8 cellular contexts compared by ENCODE assay signal in genomic region chr19:16382775-16383543, GRCh38. TPM values are rescaled to one million over a fixed set of nuclear protein-coding genes. Genes with fewer than 3 reads are reported as not detected.
DNase-seq lines count a peak whose midpoint lies in the region; ATAC-seq, FAIRE-seq and TF ChIP-seq lines count a peak whose summit lies in the region.

No MANE protein-coding gene starts in this region.

- 93% methylated on average over 7 of the region's 17 CpGs for WGBS in HepG2 (ENCODE audit: low lambda C conversion rate)

- H3K4me3 ChIP-seq in coronary artery (peak overlapping the region; percentile 29), HepG2 (replicated peaks in 1 of 3; ENCODE audit: insufficient read depth in 1 of 3, low read depth in 2 of 3, low read length in 3 of 3) (no peak overlapping the region)

- H3K4me3 Mint-ChIP-seq in activated CD4-positive, alpha-beta T cell treated with anti-CD3 and anti-CD28 coated beads, Interleukin-2, amount 10 ng/mL, durations not matched to agents 24 days and 14 days = peak overlapping the region; percentile 53

- intact Hi-C loops in activated CD4-positive, alpha-beta T cell treated with anti-CD3 and anti-CD28 coated beads, Interleukin-2, amount 10 ng/mL, durations not matched to agents 24 days and 14 days (cut with micrococcal nuclease) = loop anchor here (1.0 kb wide), 1 partner anchor 136 kb away; no protein-coding TSS in a partner anchor
- intact Hi-C loops in HepG2 (cut with micrococcal nuclease; ENCODE audit: unreplicated experiment) = loop anchor here (1.0 kb wide), 1 partner anchor 136 kb away; no protein-coding TSS in a partner anchor

- H3K4me1 Mint-ChIP-seq in activated CD4-positive, alpha-beta T cell treated with anti-CD3 and anti-CD28 coated beads, Interleukin-2, amount 10 ng/mL, durations not matched to agents 24 days and 14 days = peaks cover 38% of the 10 kb centered on the region

- H2AFZ ChIP-seq in HepG2 (ENCODE audit: low read length) = no peak overlapping the region

- no peaks in the 10 kb centered on the region for H3K79me2 ChIP-seq in HepG2 (ENCODE audit: insufficient read depth, low read length)

- peak overlapping the region; percentile 15 for H3K27ac Mint-ChIP-seq in activated CD4-positive, alpha-beta T cell treated with anti-CD3 and anti-CD28 coated beads, Interleukin-2, amount 10 ng/mL, durations not matched to agents 24 days and 14 days

- H3K36me3 Mint-ChIP-seq in activated CD4-positive, alpha-beta T cell treated with anti-CD3 and anti-CD28 coated beads, Interleukin-2, amount 10 ng/mL, durations not matched to agents 24 days and 14 days (ENCODE audit: low read depth) = peaks cover 37% of the 10 kb centered on the region

- H4K20me1 ChIP-seq in HepG2 (ENCODE audit: insufficient read depth, low read length) = no peaks in the 10 kb centered on the region; the same call in none of the 2 replicates

- no peaks in the 10 kb centered on the region for H3K9me3 Mint-ChIP-seq in activated CD4-positive, alpha-beta T cell treated with anti-CD3 and anti-CD28 coated beads, Interleukin-2, amount 10 ng/mL, durations not matched to agents 24 days and 14 days

- TF ChIP-seq EP300 in HepG2 (IDR thresholded peaks at IDR 0.05; ENCODE audit: low read depth in 2 of 2, low read length in 2 of 2) (no peak), HepG2 (CRISPR knock-in tag; IDR thresholded peaks at IDR 0.05; ENCODE audit: borderline replicate concordance) (no peak)

- no peaks in the 10 kb centered on the region for H3K9me3 ChIP-seq in HepG2 (ENCODE audit: low read length)

- peak; percentile 72 for ATAC-seq in HepG2
- no peak for ATAC-seq in GM21528 (IDR thresholded peaks at IDR 0.05; ENCODE audit: low FRiP score, unreplicated experiment)

- BruUV-seq in HepG2 (replicated peaks; lab: Mats Ljungman, UMichigan) = no TSS peak

- POLR2A ChIA-PET in HepG2 (lab: Yijun Ruan, JAX) = no interaction called here

- H3K9ac ChIP-seq in HepG2 (ENCODE audit: insufficient read depth, low read depth, low read length) = no peak overlapping the region

- no peak for TF ChIP-seq POLR2A in HepG2 (IDR thresholded peaks at IDR 0.05; ENCODE audit: insufficient read depth in 1 of 2, low read depth in 2 of 2, low read length in 2 of 2)

- peak; percentile 63; the same call in 1 of the 2 replicates for TF ChIP-seq RAD21 in HepG2 (CRISPR knock-in tag; IDR thresholded peaks at IDR 0.05)

- H3K27me3 ChIP-seq in HepG2 (ENCODE audit: control insufficient read depth in 1 of 2, insufficient read depth in 2 of 2, low read length in 2 of 2) = no peaks in the 10 kb centered on the region

- DNase-seq in activated gamma-delta T cell treated with Interleukin-2 at 50 U/mL for 16 hours (peak; percentile 83), activated gamma-delta T cell (lab: John Stamatoyannopoulos, UW) (no peak), NCI-H2196 treated with DMSO at 0.1 percent for 48 hours (lab: John Stamatoyannopoulos, UW; ENCODE audit: unreplicated experiment) (peak; percentile 64), coronary artery (ENCODE audit: low spot score) (peak; percentile 90), HepG2 (ENCODE audit: low spot score) (peak; percentile 36)
- peak; percentile 92 for DNase-seq in activated CD4-positive, alpha-beta T cell treated with anti-CD3 and anti-CD28 coated beads, Interleukin-2, amount 10 ng/mL, durations not matched to agents 24 days and 14 days
- DNase-seq in stimulated activated CD4-positive, alpha-beta T cell treated with anti-CD3 and anti-CD28 coated beads, Interleukin-2, amount 100 ng/mL, for 24 hours = peak; percentile 81 to 83

- TF ChIP-seq CTCF in coronary artery (IDR thresholded peaks at IDR 0.05) (peak; percentile 79), HepG2 (CRISPR knock-in tag; IDR thresholded peaks at IDR 0.05) (peak; percentile 84)

- peaks cover 13 to 47% of the 10 kb centered on the region in 2 experiments for H3K36me3 ChIP-seq in HepG2 (replicated peaks in 1 of 2; ENCODE audit: control insufficient read depth in 1 of 2, insufficient read depth in 2 of 2, low read length in 2 of 2)

- CTCF ChIA-PET in HepG2 (lab: Yijun Ruan, JAX; ENCODE audit: low intra/inter-chr PET ratio, low total read pairs) = interaction anchor here (0.6 to 2.6 kb wide), 3 partner anchors 135 to 199 kb away, joined by 3 to 28 read pairs (median 6); no protein-coding TSS in a partner anchor

- in situ Hi-C loops in HepG2 (cut with HindIII; ENCODE audit: extremely low pct_ligation_motif_present, low pct_unique_long_range_greater_than_20kb) = loop anchor here (5.0 to 25.0 kb wide), 2 partner anchors 136 to 346 kb away; no protein-coding TSS in a partner anchor

- H3K4me1 ChIP-seq in HepG2 (ENCODE audit: insufficient read depth, low read length) = no peaks in the 10 kb centered on the region

- no peak overlapping the region for H3K4me2 ChIP-seq in HepG2 (ENCODE audit: low read depth, low read length)

- H3K27me3 Mint-ChIP-seq in activated CD4-positive, alpha-beta T cell treated with anti-CD3 and anti-CD28 coated beads, Interleukin-2, amount 10 ng/mL, durations not matched to agents 24 days and 14 days = no peaks in the 10 kb centered on the region

- FAIRE-seq in HepG2 (lab: Jason Lieb, UNC) = peak; percentile 69

- H3K27ac ChIP-seq in coronary artery (peak overlapping the region; percentile 90 to 94), HepG2 (ENCODE audit: extremely low read length, insufficient read depth, low read length) (no peak overlapping the region)

TF ChIP-seq in HepG2, 621 proteins besides CTCF, POLR2A, EP300 and RAD21 (continues in another document):
- TF ChIP-seq ZNF3 (CRISPR knock-in tag; IDR thresholded peaks at IDR 0.05) (no peak), MEIS2 (CRISPR knock-in tag; IDR thresholded peaks at IDR 0.05) (no peak), KAT7 (CRISPR knock-in tag; IDR thresholded peaks at IDR 0.05; ENCODE audit: borderline replicate concordance) (no peak), NFKB2 (CRISPR knock-in tag; IDR thresholded peaks at IDR 0.05; ENCODE audit: borderline replicate concordance) (no peak), CENPBD1 (CRISPR knock-in tag; IDR thresholded peaks at IDR 0.05; ENCODE audit: borderline replicate concordance, low read depth) (no peak), ZSCAN29 (CRISPR knock-in tag; conservative IDR thresholded peaks at IDR 0.05) (no peak), ATAD3A (CRISPR knock-in tag; IDR thresholded peaks at IDR 0.05) (no peak), AFF4 (CRISPR knock-in tag; IDR thresholded peaks at IDR 0.05) (no peak)

RNA-seq across cellular contexts. Expression of gene KLF2, which starts 58.3 kb away (rescaled TPM):
- total RNA-seq in activated CD4-positive, alpha-beta T cell treated with anti-CD3 and anti-CD28 coated beads, Interleukin-2, amount 10 ng/mL, durations not matched to agents 24 days and 14 days = 2.2 and 3.7 TPM in 2 replicates
- not detected in 2 replicates for total RNA-seq in HepG2 (2016; rRNA removed; fragmentation: Illumina TruSeq; extraction: Trizol)
- total RNA-seq in HepG2 (2016; cell fraction: cytosol; rRNA removed; fragmentation: Illumina TruSeq; extraction: Trizol; ENCODE audit: low read depth) = not detected in 2 replicates
- total RNA-seq in HepG2 (2016; cell fraction: insoluble cytoplasmic fraction; rRNA removed; fragmentation: Illumina TruSeq; extraction: Trizol) = not detected in 2 replicates
- total RNA-seq in HepG2 (2016; cell fraction: membrane; rRNA removed; fragmentation: Illumina TruSeq; extraction: Trizol) = not detected in 2 replicates
- not detected in 2 replicates for total RNA-seq in HepG2 (2016; cell fraction: nucleus; rRNA removed; fragmentation: Illumina TruSeq; extraction: Trizol)
- 0.05 TPM in 1 of 2 replicates, not detected in the other for polyA plus RNA-seq in HepG2 (2011; rRNA removed)
- polyA plus RNA-seq in HepG2 (2011; cell fraction: cytosol; rRNA removed) = 0.05 TPM in 1 of 2 replicates, not detected in the other
- polyA plus RNA-seq in HepG2 (2011; cell fraction: nucleus; rRNA removed) = 0.16 and 0.23 TPM in 2 replicates
- polyA plus RNA-seq in HepG2 (2012) = not detected in 2 replicates
- polyA plus RNA-seq in HepG2 (2016; cell fraction: cytosol; fragmentation: Illumina TruSeq; extraction: Trizol; ENCODE audit: low read depth) = not detected in 2 replicates
- not detected in 2 replicates for polyA plus RNA-seq in HepG2 (2016; cell fraction: insoluble cytoplasmic fraction; fragmentation: Illumina TruSeq; extraction: Trizol; ENCODE audit: low read depth)
- 0.27 TPM in 1 of 2 replicates, not detected in the other for polyA plus RNA-seq in HepG2 (2016; cell fraction: membrane; fragmentation: Illumina TruSeq; extraction: Trizol; ENCODE audit: low read depth)
- polyA plus RNA-seq in HepG2 (2016; cell fraction: nucleus; fragmentation: Illumina TruSeq; extraction: Trizol; ENCODE audit: insufficient read depth, low read depth) = not detected in 2 replicates
- 0.16 TPM in 1 of 2 replicates, not detected in the other for polyA minus RNA-seq in HepG2 (2011; rRNA and poly(A)+ RNA removed; ENCODE audit: low replicate concordance)
- polyA minus RNA-seq in HepG2 (2011; cell fraction: cytosol; rRNA and poly(A)+ RNA removed) = not detected in 2 replicates
- not detected in 2 replicates for polyA minus RNA-seq in HepG2 (2011; cell fraction: nucleus; rRNA and poly(A)+ RNA removed)
